ENCODE assay signal across 16 cellular contexts in the genomic region with DNA sequence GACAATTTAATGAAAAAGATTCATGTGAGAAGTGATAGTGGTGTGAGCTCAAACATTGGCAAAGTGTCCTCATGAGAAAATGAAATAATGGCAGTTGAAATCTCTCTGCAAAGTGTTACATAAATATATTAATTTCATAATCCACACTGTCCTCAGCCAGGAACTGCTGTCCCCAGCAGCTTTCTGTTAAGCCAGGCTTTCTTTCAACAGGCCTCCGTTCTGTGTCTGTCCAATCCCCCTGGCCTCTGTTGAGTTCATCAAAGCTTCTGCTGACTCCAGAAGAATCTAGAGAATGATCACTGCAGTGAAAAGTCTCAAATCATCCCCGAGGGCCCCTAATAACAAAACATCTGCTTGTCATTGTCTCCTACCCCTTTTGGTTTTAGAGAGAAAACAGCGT.
"Had no signal": no experiment of that assay in that cellular context is flagged by ENCODE, and none has a peak within 500 bp of the region (broad histone marks: within the 10 kb centered on the region; RNA-seq: fewer than 3 reads in every experiment).

No MANE protein-coding gene starts in this region.

- H3K4me1 Mint-ChIP-seq: immature natural killer cell; stimulated activated naive B cell treated with anti-CD40 and anti-IgM and Interleukin-4, amounts not matched to agents 10 μg/mL and 1 μg/mL and 100 μg/mL, for 72 hours; T-cell; WTC11 had no signal

- H3K27ac Mint-ChIP-seq: activated CD4-positive, alpha-beta memory T cell treated with anti-CD3 and anti-CD28 coated beads for 36 hours; activated naive CD8-positive, alpha-beta T cell; immature natural killer cell; nephron progenitor cell; stimulated activated naive B cell treated with anti-CD40 and anti-IgM and Interleukin-4, amounts not matched to agents 10 μg/mL and 1 μg/mL and 100 μg/mL, for 72 hours; T-cell; WTC11 had no signal

- DNase-seq: activated CD4-positive, alpha-beta memory T cell treated with anti-CD3 and anti-CD28 coated beads for 36 hours; activated CD4-positive, alpha-beta T cell treated with anti-CD3 and anti-CD28 coated beads for 4 hours; amniotic stem cell; caudate nucleus; colonic mucosa; foreskin melanocyte; head of caudate nucleus; immature natural killer cell; kidney glomerular epithelial cell; nephron progenitor cell; ovary; stimulated activated naive B cell treated with anti-CD40 and anti-IgM and Interleukin-4, amounts not matched to agents 10 μg/mL and 1 μg/mL and 100 μg/mL, for 72 hours; T-cell; thyroid gland had no signal

- H3K9me3 Mint-ChIP-seq: immature natural killer cell had no signal

- H3K27me3 ChIP-seq: colonic mucosa, ovary, thyroid gland had no signal

- H3K36me3 Mint-ChIP-seq: activated CD4-positive, alpha-beta memory T cell treated with anti-CD3 and anti-CD28 coated beads for 36 hours; activated naive CD8-positive, alpha-beta T cell; T-cell; WTC11 had no signal

- ATAC-seq: stimulated activated naive B cell treated with anti-CD40 and anti-IgM and Interleukin-4, amounts not matched to agents 10 μg/mL and 1 μg/mL and 100 μg/mL, for 72 hours; T-cell; WTC11 had no signal

- H3K4me3 ChIP-seq: colonic mucosa, ovary, thyroid gland had no signal

- H3K36me3 ChIP-seq: colonic mucosa, ovary, thyroid gland had no signal

- H3K27me3 Mint-ChIP-seq: activated CD4-positive, alpha-beta memory T cell treated with anti-CD3 and anti-CD28 coated beads for 36 hours; activated naive CD8-positive, alpha-beta T cell had no signal

- H3K4me3 Mint-ChIP-seq: activated CD4-positive, alpha-beta memory T cell treated with anti-CD3 and anti-CD28 coated beads for 36 hours; activated naive CD8-positive, alpha-beta T cell; immature natural killer cell; nephron progenitor cell; stimulated activated naive B cell treated with anti-CD40 and anti-IgM and Interleukin-4, amounts not matched to agents 10 μg/mL and 1 μg/mL and 100 μg/mL, for 72 hours; T-cell; WTC11 had no signal

- H3K27ac ChIP-seq: colonic mucosa, ovary, thyroid gland had no signal

- H3K4me1 ChIP-seq: colonic mucosa, thyroid gland had no signal

- H3K9me3 ChIP-seq: colonic mucosa, ovary, thyroid gland had no signal
